19 cellular contexts compared by ENCODE assay signal in the genomic region with DNA sequence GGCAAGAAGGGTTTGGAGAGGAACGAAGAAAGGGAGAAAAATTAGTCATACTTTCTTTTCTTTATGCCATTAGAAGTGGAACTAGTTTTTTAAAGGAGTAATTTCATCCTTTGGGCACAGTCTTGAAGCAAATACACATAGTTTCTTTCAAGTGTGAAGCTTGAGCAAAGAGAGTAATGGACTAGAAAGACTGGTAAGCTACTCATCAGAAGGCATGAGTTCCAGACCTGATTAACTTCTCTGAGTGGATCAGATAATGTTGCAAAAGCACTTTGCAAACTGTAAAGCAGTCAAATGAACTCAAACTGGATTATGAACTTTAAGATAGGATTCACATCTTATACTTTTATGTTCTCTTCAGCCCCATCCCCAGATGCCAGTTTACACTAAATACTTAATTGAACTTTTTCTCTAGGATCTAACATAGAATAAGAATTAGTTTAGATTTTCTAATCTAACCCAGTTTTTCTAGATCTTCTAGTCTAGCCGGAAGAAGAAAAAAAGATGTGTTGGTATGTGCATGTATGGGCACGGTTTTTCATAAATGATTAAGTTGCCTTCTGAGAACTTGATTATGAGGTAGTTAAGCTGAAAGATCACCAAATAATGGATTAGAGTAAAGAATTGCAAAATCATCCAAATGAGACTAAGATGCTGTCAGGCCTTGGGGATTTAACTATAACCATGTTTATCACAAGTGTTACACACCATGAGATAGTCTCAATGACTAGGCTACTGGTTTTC.
"Had no signal": no experiment of that assay in that cellular context is flagged by ENCODE, and none has a peak within 500 bp of the region (broad histone marks: within the 10 kb centered on the region; RNA-seq: fewer than 3 reads in every experiment).

No MANE protein-coding gene starts in this region.

- H3K27ac ChIP-seq: lower lobe of right lung had no signal

- H3K9me3 ChIP-seq: lower lobe of right lung had no signal

- H3K36me3 ChIP-seq: lower lobe of right lung had no signal

- H3K36me3 Mint-ChIP-seq: brain, immature natural killer cell, mesothelial cell of epicardium had no signal

- H3K9me3 Mint-ChIP-seq: activated naive CD4-positive, alpha-beta T cell treated with anti-CD3 and anti-CD28 coated beads for 36 hours; activated T-helper 17 cell treated with anti-CD3 and anti-CD28 coated beads, Interleukin-2, amount 50 U/mL, for 72 hours; brain; immature natural killer cell; mesothelial cell of epicardium had no signal

- ATAC-seq: activated T-helper 17 cell treated with anti-CD3 and anti-CD28 coated beads, Interleukin-2, amount 50 U/mL, for 72 hours; left cardiac atrium; lower lobe of right lung; right cardiac atrium had no signal

- H3K27me3 Mint-ChIP-seq: activated T-helper 17 cell treated with anti-CD3 and anti-CD28 coated beads, Interleukin-2, amount 50 U/mL, for 72 hours; brain had no signal

- H3K4me3 ChIP-seq: lower lobe of right lung had no signal

- H3K4me3 Mint-ChIP-seq: immature natural killer cell, mesothelial cell of epicardium had no signal

- DNase-seq: activated CD4-positive, alpha-beta T cell treated with anti-CD3 and anti-CD28 coated beads, Interleukin-2, amount 50 U/mL, for 48 hours; activated CD4-positive, CD25-positive, alpha-beta regulatory T cell; activated CD8-positive, alpha-beta memory T cell treated with anti-CD3 and anti-CD28 coated beads, Interleukin-2, amount 50 U/mL, for 4 hours; activated naive CD4-positive, alpha-beta T cell treated with anti-CD3 and anti-CD28 coated beads for 36 hours; amygdala; cerebellar nuclear complex; dermis blood vessel endothelial cell; glutamatergic neuron; immature natural killer cell; left cardiac atrium; lower lobe of right lung; right cardiac atrium; small intestine; substantia nigra; T-helper 1 cell; trophoblast cell had no signal

- H3K27ac Mint-ChIP-seq: activated naive CD4-positive, alpha-beta T cell treated with anti-CD3 and anti-CD28 coated beads for 36 hours; activated T-helper 17 cell treated with anti-CD3 and anti-CD28 coated beads, Interleukin-2, amount 50 U/mL, for 72 hours; brain; immature natural killer cell; mesothelial cell of epicardium had no signal
